ENCODE assay signal across 1 cellular context in the genomic region with DNA sequence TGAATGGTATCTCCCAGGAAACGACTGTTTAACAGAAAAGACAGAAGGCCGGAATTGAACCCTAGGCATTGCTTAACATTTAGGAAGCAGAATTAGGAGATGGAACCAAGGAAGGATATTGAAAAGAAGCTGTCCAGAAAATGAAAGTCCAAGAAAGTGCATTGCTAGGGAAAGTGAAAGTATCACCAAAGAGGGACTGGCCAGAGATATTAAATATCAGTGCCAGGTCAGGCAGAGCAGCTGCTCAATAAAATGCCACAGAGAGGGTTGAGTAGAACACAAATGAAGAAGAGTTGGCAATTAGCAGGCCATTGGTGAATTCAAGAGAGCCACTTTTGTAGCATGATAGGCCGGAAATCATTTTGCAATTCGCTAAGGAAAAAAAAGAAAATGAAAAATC.
TF ChIP-seq lines count a peak whose summit lies in the region.

No MANE protein-coding gene starts in this region.

TF ChIP-seq in GM12878, 131 proteins besides CTCF, POLR2A, EP300 and RAD21 (continued from another document):
- TF ChIP-seq ZBTB40 (IDR thresholded peaks at IDR 0.05; ENCODE audit: borderline replicate concordance): no peak
- TF ChIP-seq, protein P1, sequence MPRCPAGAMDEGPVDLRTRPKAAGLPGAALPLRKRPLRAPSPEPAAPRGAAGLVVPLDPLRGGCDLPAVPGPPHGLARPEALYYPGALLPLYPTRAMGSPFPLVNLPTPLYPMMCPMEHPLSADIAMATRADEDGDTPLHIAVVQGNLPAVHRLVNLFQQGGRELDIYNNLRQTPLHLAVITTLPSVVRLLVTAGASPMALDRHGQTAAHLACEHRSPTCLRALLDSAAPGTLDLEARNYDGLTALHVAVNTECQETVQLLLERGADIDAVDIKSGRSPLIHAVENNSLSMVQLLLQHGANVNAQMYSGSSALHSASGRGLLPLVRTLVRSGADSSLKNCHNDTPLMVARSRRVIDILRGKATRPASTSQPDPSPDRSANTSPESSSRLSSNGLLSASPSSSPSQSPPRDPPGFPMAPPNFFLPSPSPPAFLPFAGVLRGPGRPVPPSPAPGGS (IDR thresholded peaks at IDR 0.05; ENCODE audit: borderline replicate concordance, insufficient read depth, low read depth, low read length, poor library complexity, severe bottlenecking): no peak
- TF ChIP-seq WRNIP1 (IDR thresholded peaks at IDR 0.05; ENCODE audit: borderline replicate concordance, low read depth, low read length): no peak
- no peak for TF ChIP-seq POU2F2 (IDR thresholded peaks at IDR 0.05; ENCODE audit: borderline replicate concordance, low read depth, low read length)
- no peak for TF ChIP-seq POLR2AphosphoS5 (IDR thresholded peaks at IDR 0.05; ENCODE audit: low read length)
- no peak for TF ChIP-seq BACH1 (IDR thresholded peaks at IDR 0.05; ENCODE audit: borderline replicate concordance)
- TF ChIP-seq BCL11A (IDR thresholded peaks at IDR 0.05; ENCODE audit: low read depth, low read length): no peak
- no peak for TF ChIP-seq HDGF (IDR thresholded peaks at IDR 0.05)
- no peak for TF ChIP-seq TCF3 (IDR thresholded peaks at IDR 0.05; ENCODE audit: borderline replicate concordance, insufficient read depth, low read depth, low read length)
